ENCODE assay signal across 8 cellular contexts in genomic region chr17:75048396-75048933, GRCh38. TPM values are rescaled to one million over a fixed set of nuclear protein-coding genes. Genes with fewer than 3 reads are reported as not detected.
DNase-seq lines count a peak whose midpoint lies in the region; ATAC-seq and TF ChIP-seq lines count a peak whose summit lies in the region.

No MANE protein-coding gene starts in this region.

- peak overlapping the region; percentile 96 for H3K4me2 ChIP-seq in DOHH2 (ENCODE audit: low read length)

- peaks cover 4% of the 10 kb centered on the region; the same call in 1 of the 2 replicates for H3F3A ChIP-seq in DOHH2 (ENCODE audit: control insufficient read depth, insufficient read depth)

- H4K20me1 ChIP-seq in DOHH2 (ENCODE audit: control insufficient read depth, insufficient read depth, low read depth, low read length) = no peaks in the 10 kb centered on the region

- no peak for TF ChIP-seq POLR2A in ovary (IDR thresholded peaks at IDR 0.05)

- H3K27me3 ChIP-seq in DOHH2 (ENCODE audit: control insufficient read depth, low read length) (no peaks in the 10 kb centered on the region), RWPE2 (ENCODE audit: insufficient read depth, poor library complexity, severe bottlenecking) (no peaks in the 10 kb centered on the region), ovary (no peaks in the 10 kb centered on the region)

- H3K4me1 ChIP-seq in DOHH2 (ENCODE audit: control insufficient read depth, low read length) (peaks cover 18% of the 10 kb centered on the region), RWPE2 (ENCODE audit: insufficient read depth, poor library complexity, severe bottlenecking) (peaks cover 13% of the 10 kb centered on the region), ovary (ENCODE audit: insufficient read depth) (peaks cover 2% of the 10 kb centered on the region)

- TF ChIP-seq CTCF in DOHH2 (IDR thresholded peaks at IDR 0.05; ENCODE audit: low read depth, low read length, poor library complexity, severe bottlenecking) (no peak), RWPE2 (IDR thresholded peaks at IDR 0.05; ENCODE audit: poor library complexity, severe bottlenecking) (no peak), ovary (IDR thresholded peaks at IDR 0.05) (no peak)

- intact Hi-C loops in ovary (cut with DNase I) = no loop called here

- no peak overlapping the region for H3K27ac ChIP-seq in DOHH2 (ENCODE audit: low read depth, low read length)
- peak overlapping the region; percentile 72 for H3K27ac ChIP-seq in RWPE2 (ENCODE audit: poor library complexity, severe bottlenecking)
- peak overlapping the region; percentile 3 for H3K27ac ChIP-seq in epithelial cell of prostate
- peak overlapping the region in 1 of 2 donors; percentile 73 for H3K27ac ChIP-seq in ovary

- no peak for TF ChIP-seq EP300 in ovary (IDR thresholded peaks at IDR 0.05)

- H3K4me3 ChIP-seq in DOHH2 (ENCODE audit: low read length) (peak overlapping the region; percentile 98), RWPE2 (ENCODE audit: severe bottlenecking) (peak overlapping the region; percentile 93), ovary (no peak overlapping the region)

- ATAC-seq in RWPE2 (ENCODE audit: low read depth) (no peak), GM21390 (IDR thresholded peaks at IDR 0.05; ENCODE audit: unreplicated experiment) (no peak), HG03280 (IDR thresholded peaks at IDR 0.05; ENCODE audit: unreplicated experiment) (no peak)

- H3K36me3 ChIP-seq in DOHH2 (ENCODE audit: control insufficient read depth, low read length) (peaks cover 22% of the 10 kb centered on the region), RWPE2 (ENCODE audit: low read depth) (peaks cover 44% of the 10 kb centered on the region), ovary (no peaks in the 10 kb centered on the region)

- H3K9me3 ChIP-seq in DOHH2 (ENCODE audit: control insufficient read depth, insufficient read depth, low read length) (no peaks in the 10 kb centered on the region), RWPE2 (ENCODE audit: severe bottlenecking) (no peaks in the 10 kb centered on the region), ovary (no peaks in the 10 kb centered on the region)

- peaks cover 32% of the 10 kb centered on the region for H3K79me2 ChIP-seq in DOHH2 (ENCODE audit: control insufficient read depth, low read length)

- 6 to 23% (median 11%) methylated on average over 5 of the region's 5 CpGs for WGBS in ovary, 3 donors

- DNase-seq in RWPE2 (ENCODE audit: low spot score) (no peak), epithelial cell of prostate (ENCODE audit: low read depth, low spot score) (no peak), ovary (peak in 3 of 5 donors; percentile 27 to 52 (median 45)), NCI-H187 (lab: John Stamatoyannopoulos, UW) (no peak), SHP77 treated with DMSO at 0.1 percent for 48 hours (lab: John Stamatoyannopoulos, UW) (no peak)

- H3K9me2 ChIP-seq in DOHH2 (replicated peaks; ENCODE audit: control insufficient read depth, low read length) = no peaks in the 10 kb centered on the region

RNA-seq across cellular contexts. Expression of gene KCTD2, which starts 1.4 kb away (rescaled TPM):
- 10 to 100 TPM; 25.0 to 62.5 (median 50.2) TPM for total RNA-seq in ovary
- 10 to 100 TPM; 35.8 to 66.8 TPM for polyA plus RNA-seq in ovary

RNA-seq across cellular contexts. Expression of gene ATP5PD, which starts 1.7 kb away (rescaled TPM):
- total RNA-seq in ovary = 100 to 1,000 TPM; 137 to 226 (median 153) TPM
- polyA plus RNA-seq in ovary = 100 to 1,000 TPM; 199 to 331 TPM

RNA-seq across cellular contexts. Expression of gene MRPL58, which starts 36.0 kb away (rescaled TPM):
- 10 to 100 TPM; 17.9 to 40.6 (median 22.0) TPM for total RNA-seq in ovary
- polyA plus RNA-seq in ovary = 10 to 100 TPM; 24.3 to 39.7 TPM

RNA-seq across cellular contexts. Expression of gene SLC16A5, which starts 39.3 kb away (rescaled TPM):
- total RNA-seq in ovary = 10 to 100 TPM in 5 of 7 donors, 1 to 10 TPM in 2; 6.0 to 20.6 (median 12.6) TPM
- polyA plus RNA-seq in ovary = 1 to 10 TPM; 2.0 to 10.0 TPM

Comparison
In these comparisons a context has a peak if more than half of its experiments do, and no peak if none do; other contexts are left out.
1. DNase-seq: peak in ovary (3 of 5); none in RWPE2 (single experiment), epithelial cell of prostate (single experiment), NCI-H187 (0 of 2) and SHP77 treated with DMSO at 0.1 percent for 48 hours (single experiment).